In genomic region chr1:56563045-56563444, GRCh38 we compare ENCODE assay signal across 25 cellular contexts. TPM values are rescaled to one million over a fixed set of nuclear protein-coding genes. Genes with fewer than 3 reads are reported as not detected.
DNase-seq lines count a peak whose midpoint lies in the region; ATAC-seq and TF ChIP-seq lines count a peak whose summit lies in the region.
"Had no signal": no experiment of that assay in that cellular context is flagged by ENCODE, and none has a peak within 500 bp of the region (broad histone marks: within the 10 kb centered on the region; RNA-seq: fewer than 3 reads in every experiment).

No MANE protein-coding gene starts in this region.

- H3K9me3 Mint-ChIP-seq in glutamatergic neuron (ENCODE audit: unreplicated experiment) (no peaks in the 10 kb centered on the region), neural crest cell (no peaks in the 10 kb centered on the region), type B pancreatic cell (no peaks in the 10 kb centered on the region)
- H3K9me3 Mint-ChIP-seq: natural killer cell; stimulated activated naive B cell treated with anti-CD40 and anti-IgM and Interleukin-4, amounts not matched to agents 10 μg/mL and 1 μg/mL and 100 μg/mL, for 72 hours; T-helper 2 cell treated with Interferon-gamma antibody and Interleukin-4, amounts not matched to agents 5 μg/mL and 100 μg/mL, for 36 hours had no signal

- H3K9me3 ChIP-seq in HUES64 (ENCODE audit: insufficient read depth, low read depth, low read length) = no peaks in the 10 kb centered on the region
- H3K9me3 ChIP-seq in left lung = no peaks in the 10 kb centered on the region
- H3K9me3 ChIP-seq: colonic mucosa, mucosa of descending colon, testis had no signal

- H3K27me3 ChIP-seq in HUES64 (ENCODE audit: insufficient read depth, low read length) (no peaks in the 10 kb centered on the region), left lung (no peaks in the 10 kb centered on the region)
- H3K27me3 ChIP-seq: colonic mucosa, testis had no signal

- H3K4me3 Mint-ChIP-seq in glutamatergic neuron (ENCODE audit: unreplicated experiment) = no peak overlapping the region
- H3K4me3 Mint-ChIP-seq in neural crest cell = peak overlapping the region; percentile 44
- peak overlapping the region; percentile 35 for H3K4me3 Mint-ChIP-seq in type B pancreatic cell
- H3K4me3 Mint-ChIP-seq: activated CD8-positive, alpha-beta T cell treated with anti-CD3 and anti-CD28 coated beads, Interleukin-2, amount 10 ng/mL, durations not matched to agents 7 days and 5 days; natural killer cell; stimulated activated naive B cell treated with anti-CD40 and anti-IgM and Interleukin-4, amounts not matched to agents 10 μg/mL and 1 μg/mL and 100 μg/mL, for 72 hours; T-helper 2 cell treated with Interferon-gamma antibody and Interleukin-4, amounts not matched to agents 5 μg/mL and 100 μg/mL, for 36 hours had no signal

- DNase-seq in glutamatergic neuron (no peak), neural crest cell (ENCODE audit: low read depth, low spot score) (no peak), type B pancreatic cell (ENCODE audit: extremely low spot score, unreplicated experiment) (no peak), left lung (no peak)
- DNase-seq: activated CD4-positive, alpha-beta T cell treated with anti-CD3 and anti-CD28 coated beads for 4 hours; activated CD8-positive, alpha-beta T cell treated with anti-CD3 and anti-CD28 coated beads, Interleukin-2, amount 10 ng/mL, durations not matched to agents 7 days and 5 days; colonic mucosa; effector CD8-positive, alpha-beta T cell; IMR-90; islet precursor cell; mucosa of descending colon; natural killer cell; NCI-H146; NCI-H446 treated with DMSO at 0.1 percent for 48 hours; NCI-H774; SIG-M5; stimulated activated naive B cell treated with anti-CD40 and anti-IgM and Interleukin-4, amounts not matched to agents 10 μg/mL and 1 μg/mL and 100 μg/mL, for 72 hours; testis had no signal

- H3K27ac ChIP-seq in HUES64 (ENCODE audit: low read depth, low read length) (peak overlapping the region; percentile 70), left lung (no peak overlapping the region)
- H3K27ac ChIP-seq: colonic mucosa, epithelial cell of prostate, testis had no signal

- peaks cover 2% of the 10 kb centered on the region for H3K27me3 Mint-ChIP-seq in glutamatergic neuron (ENCODE audit: unreplicated experiment)
- no peaks in the 10 kb centered on the region for H3K27me3 Mint-ChIP-seq in neural crest cell (ENCODE audit: low read depth)
- no peaks in the 10 kb centered on the region for H3K27me3 Mint-ChIP-seq in type B pancreatic cell
- H3K27me3 Mint-ChIP-seq: stimulated activated naive B cell treated with anti-CD40 and anti-IgM and Interleukin-4, amounts not matched to agents 10 μg/mL and 1 μg/mL and 100 μg/mL, for 72 hours had no signal

- H3K4me3 ChIP-seq in HUES64 (ENCODE audit: low read length) = no peak overlapping the region
- no peak overlapping the region for H3K4me3 ChIP-seq in left lung
- H3K4me3 ChIP-seq: colonic mucosa, lung, mucosa of descending colon, testis had no signal

- peak overlapping the region; percentile 49 for H3K27ac Mint-ChIP-seq in glutamatergic neuron (ENCODE audit: unreplicated experiment)
- peak overlapping the region; percentile 76 for H3K27ac Mint-ChIP-seq in neural crest cell (ENCODE audit: unreplicated experiment)
- H3K27ac Mint-ChIP-seq in type B pancreatic cell = no peak overlapping the region
- H3K27ac Mint-ChIP-seq: activated CD8-positive, alpha-beta T cell treated with anti-CD3 and anti-CD28 coated beads, Interleukin-2, amount 10 ng/mL, durations not matched to agents 7 days and 5 days; activated naive CD4-positive, alpha-beta T cell treated with anti-CD3 and anti-CD28 coated beads, Interleukin-2, amount 50 U/mL, for 72 hours; natural killer cell; stimulated activated naive B cell treated with anti-CD40 and anti-IgM and Interleukin-4, amounts not matched to agents 10 μg/mL and 1 μg/mL and 100 μg/mL, for 72 hours; T-helper 2 cell treated with Interferon-gamma antibody and Interleukin-4, amounts not matched to agents 5 μg/mL and 100 μg/mL, for 36 hours had no signal

- H3K4me1 ChIP-seq in HUES64 (ENCODE audit: insufficient read depth, low read length) (peaks cover 58% of the 10 kb centered on the region), left lung (peaks cover 10 to 58% of the 10 kb centered on the region in 2 donors)
- H3K4me1 ChIP-seq: testis had no signal

- intact Hi-C loops in left lung (cut with DNase I) = no loop called here

- H3K36me3 Mint-ChIP-seq in glutamatergic neuron (ENCODE audit: unreplicated experiment) (peaks cover 4% of the 10 kb centered on the region), neural crest cell (ENCODE audit: low read depth) (no peaks in the 10 kb centered on the region), type B pancreatic cell (peaks cover 25% of the 10 kb centered on the region)
- H3K36me3 Mint-ChIP-seq: activated naive CD4-positive, alpha-beta T cell treated with anti-CD3 and anti-CD28 coated beads, Interleukin-2, amount 50 U/mL, for 72 hours; natural killer cell; stimulated activated naive B cell treated with anti-CD40 and anti-IgM and Interleukin-4, amounts not matched to agents 10 μg/mL and 1 μg/mL and 100 μg/mL, for 72 hours had no signal

- TF ChIP-seq CTCF in glutamatergic neuron (IDR thresholded peaks at IDR 0.05; ENCODE audit: partially characterized antibody, unreplicated experiment) (no peak), neural crest cell (conservative IDR thresholded peaks at IDR 0.05) (no peak), type B pancreatic cell (conservative IDR thresholded peaks at IDR 0.05) (no peak), left lung (IDR thresholded peaks at IDR 0.05) (no peak)

- 0 out of 2 replicates have a peak, but pooled peaks cover 2% of the 10 kb centered on the region for H3K36me3 ChIP-seq in HUES64 (ENCODE audit: insufficient read depth, low read length)
- H3K36me3 ChIP-seq in left lung = no peaks in the 10 kb centered on the region
- H3K36me3 ChIP-seq: colonic mucosa had no signal

- WGBS in HUES64 = 9% methylated on average over 2 of the region's 2 CpGs

- 0 out of 2 replicates have a peak overlapping the region, but pooled peaks have one; percentile 6 for H3K9ac ChIP-seq in HUES64 (ENCODE audit: low read depth, low read length)

- no peak for ATAC-seq in GM18498 (IDR thresholded peaks at IDR 0.05; ENCODE audit: unreplicated experiment)
- no peak for ATAC-seq in HG02759 (IDR thresholded peaks at IDR 0.05; ENCODE audit: unreplicated experiment)
- no peak for ATAC-seq in left lung
- ATAC-seq: activated CD8-positive, alpha-beta T cell treated with anti-CD3 and anti-CD28 coated beads, Interleukin-2, amount 10 ng/mL, durations not matched to agents 7 days and 5 days; activated naive CD4-positive, alpha-beta T cell treated with anti-CD3 and anti-CD28 coated beads, Interleukin-2, amount 50 U/mL, for 72 hours; mucosa of descending colon; natural killer cell; stimulated activated naive B cell treated with anti-CD40 and anti-IgM and Interleukin-4, amounts not matched to agents 10 μg/mL and 1 μg/mL and 100 μg/mL, for 72 hours had no signal

- H3K4me1 Mint-ChIP-seq in glutamatergic neuron (ENCODE audit: low read depth, unreplicated experiment) (peaks cover 37% of the 10 kb centered on the region), neural crest cell (peaks cover 73% of the 10 kb centered on the region), type B pancreatic cell (ENCODE audit: unreplicated experiment) (peaks cover 68% of the 10 kb centered on the region)

RNA-seq across cellular contexts. Expression of gene PLPP3, which starts 16.3 kb away (rescaled TPM):
- polyA plus RNA-seq in HUES64 (2013, experiment 1 of 2) = 21.5 TPM
- polyA plus RNA-seq in HUES64 (2013, experiment 2 of 2) = 23.1 TPM
- total RNA-seq in glutamatergic neuron (ENCODE audit: unreplicated experiment) (11.7 TPM), neural crest cell (21.2 and 24.7 TPM in 2 replicates), type B pancreatic cell (ENCODE audit: low replicate concordance) (32.6 and 79.0 TPM in 2 replicates), left lung (100 to 1,000 TPM in 1 of 2 donors, 10 to 100 TPM in 1; 44.5 to 112 TPM)
- total RNA-seq: activated CD8-positive, alpha-beta T cell treated with anti-CD3 and anti-CD28 coated beads, Interleukin-2, amount 10 ng/mL, durations not matched to agents 7 days and 5 days; activated naive CD4-positive, alpha-beta T cell treated with anti-CD3 and anti-CD28 coated beads, Interleukin-2, amount 50 U/mL, for 72 hours had no signal
